ENCODE assay signal across 12 cellular contexts in genomic region chr1:221620437-221621384, GRCh38.
A peak's percentile ranks its signal among the peaks of the same experiment; 100 is the strongest.
DNase-seq lines count a peak whose midpoint lies in the region; ATAC-seq and TF ChIP-seq lines count a peak whose summit lies in the region.
"Had no signal": no experiment of that assay in that cellular context is flagged by ENCODE, and none has a peak within 500 bp of the region (broad histone marks: within the 10 kb centered on the region; RNA-seq: fewer than 3 reads in every experiment).

No MANE protein-coding gene starts in this region.

- DNase-seq in D341Med (ENCODE audit: low spot score) = peak; percentile 77
- DNase-seq in NCI-H1092 treated with DMSO at 0.1 percent for 48 hours (lab: John Stamatoyannopoulos, UW) = peak; percentile 77
- no peak for DNase-seq in RWPE2 (ENCODE audit: low spot score)
- peak; percentile 66 for DNase-seq in glomerular visceral epithelial cell (ENCODE audit: extremely low spot score)
- DNase-seq in stimulated activated CD4-positive, alpha-beta T cell treated with anti-CD3 and anti-CD28 coated beads, Interleukin-4, amount 100 ng/mL, for 1 hour = no peak
- DNase-seq in NCI-H187 treated with DMSO at 0.1 percent for 48 hours (lab: John Stamatoyannopoulos, UW) = no peak
- no peak for DNase-seq in activated CD4-positive, alpha-beta T cell treated with anti-CD3 and anti-CD28 coated beads, Interleukin-2, amount 50 U/mL, for 4 hours
- DNase-seq: CD8-positive, alpha-beta T cell; naive thymus-derived CD8-positive, alpha-beta T cell; NCI-H2227 treated with DMSO at 0.1 percent for 48 hours; stimulated activated naive CD8-positive, alpha-beta T cell treated with anti-CD3 and anti-CD28 coated beads, Interleukin-15, Interleukin-2, amounts not matched to agents 100 U/mL and 50 U/mL, for 24 hours had no signal

- H3K27me3 ChIP-seq in RWPE2 (ENCODE audit: insufficient read depth, poor library complexity, severe bottlenecking) = no peaks in the 10 kb centered on the region

- no peak for TF ChIP-seq CTCF in RWPE2 (IDR thresholded peaks at IDR 0.05; ENCODE audit: poor library complexity, severe bottlenecking)

- H3K36me3 ChIP-seq in RWPE2 (ENCODE audit: low read depth) = no peaks in the 10 kb centered on the region

- no peak overlapping the region for H3K4me3 ChIP-seq in RWPE2 (ENCODE audit: severe bottlenecking)

- no peaks in the 10 kb centered on the region for H3K4me1 ChIP-seq in RWPE2 (ENCODE audit: insufficient read depth, poor library complexity, severe bottlenecking)

- H3K9me3 ChIP-seq in RWPE2 (ENCODE audit: severe bottlenecking) = no peaks in the 10 kb centered on the region

- no peak overlapping the region for H3K27ac ChIP-seq in RWPE2 (ENCODE audit: poor library complexity, severe bottlenecking)

- ATAC-seq in RWPE2 (ENCODE audit: low read depth) = peak; percentile 63
- no peak for ATAC-seq in GM21526 (IDR thresholded peaks at IDR 0.05; ENCODE audit: low FRiP score, unreplicated experiment)
- ATAC-seq: CD8-positive, alpha-beta T cell; naive thymus-derived CD8-positive, alpha-beta T cell; stimulated activated naive CD8-positive, alpha-beta T cell treated with anti-CD3 and anti-CD28 coated beads, Interleukin-15, Interleukin-2, amounts not matched to agents 100 U/mL and 50 U/mL, for 24 hours had no signal

Comparison
In these comparisons a context has a peak if more than half of its experiments do, and no peak if none do; other contexts are left out.
1. DNase-seq: peak in D341Med (single experiment), NCI-H1092 treated with DMSO at 0.1 percent for 48 hours (single experiment) and glomerular visceral epithelial cell (single experiment); none in RWPE2 (single experiment), stimulated activated CD4-positive, alpha-beta T cell treated with anti-CD3 and anti-CD28 coated beads, Interleukin-4, amount 100 ng/mL, for 1 hour (single experiment), NCI-H187 treated with DMSO at 0.1 percent for 48 hours (single experiment) and activated CD4-positive, alpha-beta T cell treated with anti-CD3 and anti-CD28 coated beads, Interleukin-2, amount 50 U/mL, for 4 hours (0 of 2).